Comparison of ENCODE assay signal across 28 cellular contexts in the genomic region with DNA sequence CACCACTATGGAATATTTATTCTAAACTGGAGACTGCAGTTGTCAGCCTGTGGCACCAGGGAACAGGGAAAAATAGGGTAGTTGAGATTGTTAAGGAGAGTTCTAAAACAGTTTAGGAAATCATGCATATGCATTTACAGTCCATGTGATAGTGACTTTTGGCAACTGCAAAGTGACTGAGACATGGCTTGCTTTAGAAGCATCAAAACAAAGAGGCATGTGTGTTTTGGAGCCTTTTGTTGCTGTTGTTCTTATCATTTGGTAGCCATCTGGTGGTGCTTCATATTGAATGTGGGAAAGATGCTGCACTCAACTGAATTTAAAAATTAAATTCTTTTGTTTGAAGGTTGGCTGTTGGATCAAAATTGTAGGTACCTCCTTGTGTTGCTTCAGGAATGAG.
"Had no signal": no experiment of that assay in that cellular context is flagged by ENCODE, and none has a peak within 500 bp of the region (broad histone marks: within the 10 kb centered on the region; RNA-seq: fewer than 3 reads in every experiment).

No MANE protein-coding gene starts in this region.

- H3K4me1 ChIP-seq: SJCRH30 had no signal

- FAIRE-seq: bronchial epithelial cell had no signal

- H3K27me3 ChIP-seq: SJCRH30 had no signal

- H3K9me3 ChIP-seq: SJCRH30 had no signal

- H3K27ac Mint-ChIP-seq: activated B cell treated with CpG ODN at 0.5 μM for 24 hours; activated CD8-positive, alpha-beta T cell treated with anti-CD3 and anti-CD28 coated beads for 36 hours; activated naive CD4-positive, alpha-beta T cell treated with anti-CD3 and anti-CD28 coated beads, Interleukin-2, amount 50 U/mL, for 24 hours; activated T-cell treated with anti-CD3 and anti-CD28 coated beads, Interleukin-2, amount 50 U/mL, for 72 hours; activated T-helper 2 cell treated with anti-CD3 and anti-CD28 coated beads, Interferon-gamma antibody, Interleukin-2, Interleukin-4, amounts not matched to agents 10 μg/mL and 5 μg/mL and 100 μg/mL, durations not matched to agents 14 hours and 24 hours and 36 hours; T-helper 2 cell treated with Interferon-gamma antibody and Interleukin-4, amounts not matched to agents 5 μg/mL and 100 μg/mL, for 36 hours had no signal

- H3K4me1 Mint-ChIP-seq: activated naive CD4-positive, alpha-beta T cell treated with anti-CD3 and anti-CD28 coated beads, Interleukin-2, amount 50 U/mL, for 24 hours; brain had no signal

- H3K27me3 Mint-ChIP-seq: activated B cell treated with CpG ODN at 0.5 μM for 24 hours; activated CD8-positive, alpha-beta T cell treated with anti-CD3 and anti-CD28 coated beads for 36 hours; activated naive CD4-positive, alpha-beta T cell treated with anti-CD3 and anti-CD28 coated beads, Interleukin-2, amount 50 U/mL, for 24 hours; brain had no signal

- H3K4me3 Mint-ChIP-seq: activated B cell treated with CpG ODN at 0.5 μM for 24 hours; activated CD8-positive, alpha-beta T cell treated with anti-CD3 and anti-CD28 coated beads for 36 hours; activated naive CD4-positive, alpha-beta T cell treated with anti-CD3 and anti-CD28 coated beads, Interleukin-2, amount 50 U/mL, for 24 hours; activated T-cell treated with anti-CD3 and anti-CD28 coated beads, Interleukin-2, amount 50 U/mL, for 72 hours; T-helper 2 cell treated with Interferon-gamma antibody and Interleukin-4, amounts not matched to agents 5 μg/mL and 100 μg/mL, for 36 hours had no signal

- H3K9me3 Mint-ChIP-seq: activated B cell treated with CpG ODN at 0.5 μM for 24 hours; activated CD8-positive, alpha-beta T cell treated with anti-CD3 and anti-CD28 coated beads for 36 hours; activated naive CD4-positive, alpha-beta T cell treated with anti-CD3 and anti-CD28 coated beads, Interleukin-2, amount 50 U/mL, for 24 hours; activated T-cell treated with anti-CD3 and anti-CD28 coated beads, Interleukin-2, amount 50 U/mL, for 72 hours; activated T-helper 2 cell treated with anti-CD3 and anti-CD28 coated beads, Interferon-gamma antibody, Interleukin-2, Interleukin-4, amounts not matched to agents 10 μg/mL and 5 μg/mL and 100 μg/mL, durations not matched to agents 14 hours and 24 hours and 36 hours; brain; T-helper 2 cell treated with Interferon-gamma antibody and Interleukin-4, amounts not matched to agents 5 μg/mL and 100 μg/mL, for 36 hours had no signal

- H3K4me3 ChIP-seq: SJCRH30, SK-N-MC had no signal

- ATAC-seq: activated CD8-positive, alpha-beta T cell treated with anti-CD3 and anti-CD28 coated beads for 36 hours; activated T-cell treated with anti-CD3 and anti-CD28 coated beads, Interleukin-2, amount 50 U/mL, for 72 hours; Panc1 had no signal

- DNase-seq: activated B cell treated with CpG ODN at 0.5 μM for 24 hours; activated CD4-positive, alpha-beta T cell treated with anti-CD3 and anti-CD28 coated beads for 48 hours; activated CD4-positive, alpha-beta T cell treated with anti-CD3 and anti-CD28 coated beads, Interleukin-2, amount 50 U/mL, for 4 hours; activated CD4-positive, CD25-positive, alpha-beta regulatory T cell treated with anti-CD3 and anti-CD28 coated beads, Interleukin-2, amount 50 U/mL, for 72 hours; activated CD8-positive, alpha-beta T cell treated with anti-CD3 and anti-CD28 coated beads for 36 hours; activated gamma-delta T cell; activated naive CD4-positive, alpha-beta T cell treated with Interleukin-2 at 50 U/mL for 16 hours; activated T-cell treated with anti-CD3 and anti-CD28 coated beads, Interleukin-2, amount 50 U/mL, for 1 hour; activated T-cell treated with anti-CD3 and anti-CD28 coated beads, Interleukin-2, amount 50 U/mL, for 72 hours; anterior cingulate cortex; caudate nucleus; NCI-H1105 treated with DMSO at 0.1 percent for 48 hours; NCI-H1436; NCI-H1694; NCI-H1930; NCI-H2081 treated with DMSO at 0.1 percent for 48 hours; NCI-H226; NCI-H446 treated with DMSO at 0.1 percent for 48 hours; NCI-H524; SHP77; SJCRH30 had no signal

- H3K27ac ChIP-seq: SJCRH30, SK-N-MC had no signal
